Comparison of ENCODE assay signal across 8 cellular contexts in genomic region chr13:45464687-45465453, GRCh38. TPM values are rescaled to one million over a fixed set of nuclear protein-coding genes. Genes with fewer than 3 reads are reported as not detected.
DNase-seq lines count a peak whose midpoint lies in the region; ATAC-seq and TF ChIP-seq lines count a peak whose summit lies in the region.

TSS of gene COG3 (plus strand) at chr13:45464939. CDS start at chr13:45465037, 98 bp downstream.

- intact Hi-C loops in PC-9 (cut with micrococcal nuclease; ENCODE audit: unreplicated experiment) (loop anchor here (2.0 to 5.0 kb wide), 2 partner anchors 46 to 133 kb away; partner anchors contain the start of gene SLC25A30), mucosa of descending colon (cut with DNase I, micrococcal nuclease) (no loop called here)

- peaks cover 51% of the 10 kb centered on the region for H3K79me2 ChIP-seq in PC-9 (ENCODE audit: low read depth)

- H3K36me3 ChIP-seq in PC-9 (ENCODE audit: low read depth) (peaks cover 8% of the 10 kb centered on the region; the same call in 1 of the 2 replicates), mucosa of descending colon (ENCODE audit: low read depth) (no peaks in the 10 kb centered on the region)

- no peaks in the 10 kb centered on the region for H3K9me2 ChIP-seq in PC-9 (ENCODE audit: insufficient read depth)

- peaks cover 39% of the 10 kb centered on the region for H3K4me1 ChIP-seq in PC-9 (replicated peaks; ENCODE audit: insufficient read depth)
- H3K4me1 ChIP-seq in mucosa of descending colon (ENCODE audit: low read depth) = peaks cover 45% of the 10 kb centered on the region

- ATAC-seq in GM21619 (IDR thresholded peaks at IDR 0.05; ENCODE audit: unreplicated experiment) (peak; percentile 94), mucosa of descending colon (peak; percentile 94)

- peak within 1 kb of the TSS; percentile 85 for H2AFZ ChIP-seq in PC-9

- CTCF ChIA-PET in PC-9 (lab: Charles Lee) = no interaction called here

- H3K27ac ChIP-seq in PC-9 (peak within 1 kb of the TSS; percentile 75), epithelial cell of prostate (peak within 1 kb of the TSS; percentile 93)

- no peaks in the 10 kb centered on the region for H3K27me3 ChIP-seq in PC-9 (ENCODE audit: insufficient read depth, low read depth)

- no TSS peak for BruUV-seq in PC-9 (replicated peaks; lab: Mats Ljungman, UMichigan)

- POLR2A ChIA-PET in PC-9 (lab: Charles Lee; ENCODE audit: unreplicated experiment) = interaction anchor here (0.7 kb wide), 2 partner anchors 71 to 132 kb away, joined by 3 to 15 read pairs; no protein-coding TSS in a partner anchor

- DNase-seq in DMS53 (lab: John Stamatoyannopoulos, UW) = peak; percentile 98
- peak; percentile 98 for DNase-seq in Jurkat, Clone E6-1 (ENCODE audit: low read depth, low spot score)
- DNase-seq in PC-9 = peak; percentile 92 to 95
- DNase-seq in activated T-cell treated with anti-CD3 and anti-CD28 coated beads, Interleukin-2, amount 50 U/mL, for 1 hour = peak; percentile 94
- peak; percentile 92 for DNase-seq in epithelial cell of prostate (ENCODE audit: low read depth, low spot score)
- peak; percentile 97 for DNase-seq in mucosa of descending colon
- DNase-seq in stimulated activated CD8-positive, alpha-beta memory T cell treated with anti-CD3 and anti-CD28 coated beads, Interleukin-4, amount 100 ng/mL, for 24 hours (ENCODE audit: low read depth) = peak; percentile 93

- H3F3A ChIP-seq in PC-9 (ENCODE audit: insufficient read depth, low read depth) = peaks cover 13% of the 10 kb centered on the region; the same call in 1 of the 2 replicates

- H4K20me1 ChIP-seq in PC-9 (ENCODE audit: insufficient read depth) = peaks cover 36% of the 10 kb centered on the region

- peak within 1 kb of the TSS; percentile 98 for H3K4me2 ChIP-seq in PC-9

- TF ChIP-seq CTCF in PC-9 (conservative IDR thresholded peaks at IDR 0.05) (no peak), mucosa of descending colon (IDR thresholded peaks at IDR 0.05) (peak; percentile 53)

- H3K9me3 ChIP-seq in PC-9 (ENCODE audit: insufficient read depth, low read depth) (no peaks in the 10 kb centered on the region), mucosa of descending colon (no peaks in the 10 kb centered on the region)

- peak within 1 kb of the TSS; percentile 92 for H3K4me3 ChIP-seq in Jurkat, Clone E6-1 (ENCODE audit: low read length)
- peak within 1 kb of the TSS; percentile 83 for H3K4me3 ChIP-seq in PC-9
- H3K4me3 ChIP-seq in mucosa of descending colon = peak within 1 kb of the TSS; percentile 99

RNA-seq across cellular contexts. Expression of gene COG3, which starts in this region (rescaled TPM):
- polyA plus RNA-seq in Jurkat, Clone E6-1 (2012; ENCODE audit: insufficient read depth, insufficient read length) = 8.8 TPM
- total RNA-seq in PC-9 (2021) (20.4 and 22.3 TPM in 2 replicates), mucosa of descending colon (10 to 100 TPM; 37.0 to 51.3 (median 47.2) TPM)

Comparison
In these comparisons a context has a peak if more than half of its experiments do, and no peak if none do; other contexts are left out.
1. Peak in every context shown above with its lines: DNase-seq, ATAC-seq, H3K4me3 ChIP-seq and H3K27ac ChIP-seq.